In the genomic region with DNA sequence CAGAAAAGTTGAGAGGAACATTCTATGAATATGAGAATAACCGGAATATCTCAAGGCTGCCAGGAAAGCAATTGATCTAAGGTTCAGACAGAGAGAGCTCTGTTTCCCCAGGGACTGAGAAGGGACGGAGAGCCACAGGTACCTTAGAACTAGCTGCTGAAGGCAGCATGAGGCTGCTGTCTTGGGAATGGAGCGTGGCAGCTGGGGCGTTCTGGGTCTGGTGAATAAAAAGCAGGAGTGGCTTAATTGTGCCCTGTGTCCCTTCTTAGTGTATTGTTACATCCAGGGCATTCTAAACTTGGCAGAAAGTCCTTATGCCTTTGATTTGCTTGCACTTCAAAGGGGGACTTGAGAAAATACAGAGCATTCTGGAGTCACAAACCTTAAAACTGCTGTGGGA, we compare ENCODE assay signal across 25 cellular contexts.
"Had no signal": no experiment of that assay in that cellular context is flagged by ENCODE, and none has a peak within 500 bp of the region (broad histone marks: within the 10 kb centered on the region; RNA-seq: fewer than 3 reads in every experiment).

No MANE protein-coding gene starts in this region.

- H3K36me3 ChIP-seq: SJCRH30 had no signal

- H3K4me3 ChIP-seq: K562, SJCRH30 had no signal

- H3K9me3 ChIP-seq: SJCRH30 had no signal

- H3K27me3 ChIP-seq: SJCRH30 had no signal

- H3K27ac ChIP-seq: HL-60, KMS-11, RWPE1, SJCRH30 had no signal

- DNase-seq: Kasumi-1; MV-4-11; NCI-H1048; NCI-H1105; NCI-H1436 treated with DMSO at 0.1 percent for 48 hours; NCI-H1694; NCI-H1930; NCI-H2081; NCI-H2171; NCI-H226; NCI-H446; NCI-H510A; NCI-H524 treated with DMSO at 0.1 percent for 48 hours; NCI-H69; NCI-H774; NK-92 treated with Interleukin-12 subunit alpha and Interleukin-12 subunit beta, amount 100 ng/mL, for 24 hours; PC-3; SHP77 treated with DMSO at 0.1 percent for 48 hours; SJCRH30 had no signal

- H3K4me1 ChIP-seq: SJCRH30 had no signal

- ATAC-seq: K562, Panc1, PC-3, SK-N-SH treated with all-trans-retinoic acid at 6 μM for 48 hours had no signal
